Comparison of ENCODE assay signal across 18 cellular contexts in genomic region chr1:225415307-225415706, GRCh38. TPM values are rescaled to one million over a fixed set of nuclear protein-coding genes. Genes with fewer than 3 reads are reported as not detected.
A peak's percentile ranks its signal among the peaks of the same experiment; 100 is the strongest.
DNase-seq lines count a peak whose midpoint lies in the region; ATAC-seq and TF ChIP-seq lines count a peak whose summit lies in the region.
"Had no signal": no experiment of that assay in that cellular context is flagged by ENCODE, and none has a peak within 500 bp of the region (broad histone marks: within the 10 kb centered on the region; RNA-seq: fewer than 3 reads in every experiment).

No MANE protein-coding gene starts in this region.

- H3K4me1 Mint-ChIP-seq in activated T-cell treated with anti-CD3 and anti-CD28 coated beads, Interleukin-2, amount 50 U/mL, for 24 hours (ENCODE audit: low read depth): peaks cover 15% of the 10 kb centered on the region
- peaks cover 43% of the 10 kb centered on the region for H3K4me1 Mint-ChIP-seq in progenitor cell of endocrine pancreas (ENCODE audit: low read depth)
- peaks cover 17% of the 10 kb centered on the region for H3K4me1 Mint-ChIP-seq in endothelial cell (ENCODE audit: unreplicated experiment)

- TF ChIP-seq CTCF in HL-60 (IDR thresholded peaks at IDR 0.05; ENCODE audit: insufficient read depth, low read length) (no peak), VCaP (conservative IDR thresholded peaks at IDR 0.05) (no peak), progenitor cell of endocrine pancreas (IDR thresholded peaks at IDR 0.05; ENCODE audit: unreplicated experiment) (peak; percentile 6), endothelial cell (IDR thresholded peaks at IDR 0.05; ENCODE audit: unreplicated experiment) (no peak)

- peaks cover 97% of the 10 kb centered on the region for H3K36me3 Mint-ChIP-seq in activated T-cell treated with anti-CD3 and anti-CD28 coated beads, Interleukin-2, amount 50 U/mL, for 24 hours (ENCODE audit: low read depth)
- peaks cover 40% of the 10 kb centered on the region for H3K36me3 Mint-ChIP-seq in progenitor cell of endocrine pancreas (ENCODE audit: insufficient read depth)
- peaks cover 27% of the 10 kb centered on the region for H3K36me3 Mint-ChIP-seq in endothelial cell (ENCODE audit: low read depth, unreplicated experiment)

- H3K27me3 ChIP-seq in HL-60 (ENCODE audit: insufficient read depth, poor library complexity, severe bottlenecking): no peaks in the 10 kb centered on the region

- ATAC-seq in left lobe of liver: no peak
- ATAC-seq: Panc1, Right ventricle myocardium inferior had no signal

- no peak overlapping the region for H3K4me3 Mint-ChIP-seq in activated T-cell treated with anti-CD3 and anti-CD28 coated beads, Interleukin-2, amount 50 U/mL, for 24 hours
- H3K4me3 Mint-ChIP-seq in progenitor cell of endocrine pancreas (ENCODE audit: low read depth) (no peak overlapping the region), endothelial cell (ENCODE audit: unreplicated experiment) (no peak overlapping the region)
- H3K4me3 Mint-ChIP-seq: CD4-positive, CD25-positive, alpha-beta regulatory T cell had no signal

- H3K27ac ChIP-seq in HL-60 (replicated peaks) (no peak overlapping the region), VCaP (peak overlapping the region; percentile 91; the same call in 1 of the 2 replicates)

- H3K27ac Mint-ChIP-seq in activated T-cell treated with anti-CD3 and anti-CD28 coated beads, Interleukin-2, amount 50 U/mL, for 24 hours: peak overlapping the region; percentile 45
- H3K27ac Mint-ChIP-seq in progenitor cell of endocrine pancreas (no peak overlapping the region), endothelial cell (ENCODE audit: unreplicated experiment) (no peak overlapping the region)

- no peak overlapping the region for H3K4me3 ChIP-seq in HL-60 (replicated peaks; ENCODE audit: insufficient read depth, low read length)

- no peak for DNase-seq in activated T-cell treated with anti-CD3 and anti-CD28 coated beads, Interleukin-2, amount 50 U/mL, for 24 hours
- DNase-seq in activated T-cell treated with anti-CD3 and anti-CD28 coated beads for 4 hours (no peak), HL-60 (ENCODE audit: low read depth in 1 of 2, low spot score in 1 of 2) (peak; percentile 33 to 62), progenitor cell of endocrine pancreas (ENCODE audit: low spot score, unreplicated experiment) (no peak), NCI-H2107 treated with DMSO at 0.1 percent for 48 hours (lab: John Stamatoyannopoulos, UW; ENCODE audit: unreplicated experiment) (no peak), left lobe of liver (ENCODE audit: low spot score) (no peak), endothelial cell (ENCODE audit: low spot score) (no peak)
- DNase-seq: CD4-positive, CD25-positive, alpha-beta regulatory T cell; DND-41; GDM1; NCI-H1105; NCI-H187; NCI-H2171; NCI-H446 treated with DMSO at 0.1 percent for 48 hours; NCI-H774 had no signal

- H3K27me3 Mint-ChIP-seq in activated T-cell treated with anti-CD3 and anti-CD28 coated beads, Interleukin-2, amount 50 U/mL, for 24 hours: no peaks in the 10 kb centered on the region
- no peaks in the 10 kb centered on the region for H3K27me3 Mint-ChIP-seq in progenitor cell of endocrine pancreas
- H3K27me3 Mint-ChIP-seq in endothelial cell (ENCODE audit: unreplicated experiment): no peaks in the 10 kb centered on the region
- H3K27me3 Mint-ChIP-seq: CD4-positive, CD25-positive, alpha-beta regulatory T cell had no signal

- no peaks in the 10 kb centered on the region for H3K9me3 Mint-ChIP-seq in activated T-cell treated with anti-CD3 and anti-CD28 coated beads, Interleukin-2, amount 50 U/mL, for 24 hours
- H3K9me3 Mint-ChIP-seq in progenitor cell of endocrine pancreas (ENCODE audit: low read depth) (no peaks in the 10 kb centered on the region), endothelial cell (ENCODE audit: unreplicated experiment) (no peaks in the 10 kb centered on the region)

RNA-seq across cellular contexts. Expression of gene LBR, which starts 12.5 kb away (rescaled TPM):
- total RNA-seq in progenitor cell of endocrine pancreas: 116 and 124 TPM in 2 replicates
- 22.1 TPM for total RNA-seq in left lobe of liver
- total RNA-seq in endothelial cell (ENCODE audit: unreplicated experiment): 178 TPM

Comparison
In these comparisons a context has a peak if more than half of its experiments do, and no peak if none do; other contexts are left out.
1. DNase-seq: peak in HL-60 (2 of 2); none in activated T-cell treated with anti-CD3 and anti-CD28 coated beads, Interleukin-2, amount 50 U/mL, for 24 hours (single experiment), activated T-cell treated with anti-CD3 and anti-CD28 coated beads for 4 hours (single experiment), progenitor cell of endocrine pancreas (single experiment), NCI-H2107 treated with DMSO at 0.1 percent for 48 hours (single experiment), left lobe of liver (single experiment) and endothelial cell (single experiment).